10 cellular contexts compared by ENCODE assay signal in the genomic region with DNA sequence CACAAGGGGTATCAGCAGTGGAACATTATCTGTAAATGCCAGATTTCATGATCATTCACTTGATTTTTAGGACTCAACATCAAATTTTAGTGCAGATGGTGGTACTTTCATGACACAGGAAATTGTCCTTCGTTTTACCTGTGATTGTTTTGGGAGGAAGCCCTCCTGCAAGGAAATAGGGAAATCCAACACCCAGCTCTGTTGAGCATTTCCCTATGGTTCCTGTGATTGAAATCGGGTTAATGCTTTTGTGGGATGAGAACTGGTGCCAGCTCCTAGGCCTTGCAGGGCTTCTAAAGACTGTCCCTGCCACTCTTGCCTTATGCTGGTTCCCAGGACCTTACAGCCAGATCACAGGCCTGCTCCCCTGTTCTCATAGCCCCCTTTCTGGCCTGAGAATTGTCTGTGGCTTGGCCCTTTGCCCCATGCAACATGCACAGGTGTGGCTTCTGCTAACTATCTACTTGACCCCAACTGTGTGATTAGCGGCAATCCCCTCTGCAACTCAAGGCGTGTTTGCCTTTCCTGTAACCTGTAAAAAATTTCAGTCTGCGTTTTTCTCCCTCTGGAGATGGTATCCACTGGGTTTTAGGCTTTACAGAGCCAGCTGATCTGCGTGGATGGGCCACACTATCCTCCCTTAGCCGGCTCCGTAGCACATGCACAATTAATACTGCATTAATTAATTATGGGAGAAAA.
DNase-seq lines count a peak whose midpoint lies in the region; ATAC-seq and TF ChIP-seq lines count a peak whose summit lies in the region.
"Had no signal": no experiment of that assay in that cellular context is flagged by ENCODE, and none has a peak within 500 bp of the region (broad histone marks: within the 10 kb centered on the region; RNA-seq: fewer than 3 reads in every experiment).

No MANE protein-coding gene starts in this region.

- no peaks in the 10 kb centered on the region for H3K9me3 ChIP-seq in SJSA1 (replicated peaks)
- H3K9me3 ChIP-seq in thyroid gland: no peaks in the 10 kb centered on the region
- H3K9me3 ChIP-seq: testis had no signal

- H3K27me3 ChIP-seq in SJSA1 (replicated peaks): no peaks in the 10 kb centered on the region
- no peaks in the 10 kb centered on the region for H3K27me3 ChIP-seq in thyroid gland
- H3K27me3 ChIP-seq: testis had no signal

- 79 to 87% methylated on average over 8 of the region's 8 CpGs for WGBS in thyroid gland, 2 donors

- H3K4me1 ChIP-seq in SJSA1 (replicated peaks): peaks cover 52% of the 10 kb centered on the region
- peaks cover 0 to 46% of the 10 kb centered on the region in 2 donors for H3K4me1 ChIP-seq in thyroid gland

- no peak for DNase-seq in activated CD4-positive, alpha-beta memory T cell treated with anti-CD3 and anti-CD28 coated beads for 36 hours
- no peak for DNase-seq in activated CD4-positive, alpha-beta memory T cell treated with anti-CD3 and anti-CD28 coated beads, Interleukin-2, amount 10 ng/mL, durations not matched to agents 7 days and 5 days
- DNase-seq in SJSA1 (ENCODE audit: low read depth in 1 of 2, low spot score in 2 of 2) (no peak), thyroid gland (no peak), NCI-H1048 (lab: John Stamatoyannopoulos, UW) (no peak), NCI-H2227 treated with DMSO at 0.1 percent for 48 hours (lab: John Stamatoyannopoulos, UW) (no peak)
- DNase-seq in stimulated activated CD4-positive, alpha-beta T cell treated with anti-CD3 and anti-CD28 coated beads, Interleukin-1b, Interleukin-23, amount 100 ng/mL, for 48 hours: no peak
- DNase-seq: activated CD4-positive, alpha-beta T cell treated with anti-CD3 and anti-CD28 coated beads, Interleukin-2, amount 50 U/mL, for 48 hours; testis had no signal

- H3K4me3 ChIP-seq in SJSA1 (no peak overlapping the region), thyroid gland (replicated peaks in 1 of 3) (no peak overlapping the region)
- H3K4me3 ChIP-seq: testis had no signal

- intact Hi-C loops in activated CD4-positive, alpha-beta memory T cell treated with anti-CD3 and anti-CD28 coated beads for 36 hours (cut with micrococcal nuclease): loop anchor here (1.0 kb wide), 2 partner anchors 9 to 49 kb away; no protein-coding TSS in a partner anchor
- intact Hi-C loops in thyroid gland (cut with DNase I): no loop called here

- CTCF ChIA-PET in activated CD4-positive, alpha-beta memory T cell treated with anti-CD3 and anti-CD28 coated beads for 36 hours (lab: Charles Lee): interaction anchor here (1.0 to 3.5 kb wide), 4 partner anchors 109 to 272 kb away, joined by 4 to 14 read pairs (median 4); no protein-coding TSS in a partner anchor
- CTCF ChIA-PET in activated CD4-positive, alpha-beta memory T cell treated with anti-CD3 and anti-CD28 coated beads, Interleukin-2, amount 10 ng/mL, durations not matched to agents 7 days and 5 days (lab: Charles Lee): interaction anchor here (1.2 kb wide), 1 partner anchor 31 kb away, joined by 3 read pairs; no protein-coding TSS in a partner anchor

- TF ChIP-seq POLR2A in thyroid gland (IDR thresholded peaks at IDR 0.05): no peak

- no peak for TF ChIP-seq CTCF in thyroid gland (IDR thresholded peaks at IDR 0.05)

- ATAC-seq in HG02759 (IDR thresholded peaks at IDR 0.05; ENCODE audit: unreplicated experiment): peak; percentile 58

- H3K36me3 ChIP-seq in SJSA1 (peaks cover 5% of the 10 kb centered on the region), thyroid gland (no peaks in the 10 kb centered on the region)

- peak overlapping the region; percentile 77 for H3K27ac Mint-ChIP-seq in activated CD4-positive, alpha-beta memory T cell treated with anti-CD3 and anti-CD28 coated beads for 36 hours
- H3K27ac Mint-ChIP-seq in activated CD4-positive, alpha-beta memory T cell treated with anti-CD3 and anti-CD28 coated beads, Interleukin-2, amount 10 ng/mL, durations not matched to agents 7 days and 5 days: no peak overlapping the region

- no peaks in the 10 kb centered on the region for H3K27me3 Mint-ChIP-seq in activated CD4-positive, alpha-beta memory T cell treated with anti-CD3 and anti-CD28 coated beads for 36 hours
- no peaks in the 10 kb centered on the region for H3K27me3 Mint-ChIP-seq in activated CD4-positive, alpha-beta memory T cell treated with anti-CD3 and anti-CD28 coated beads, Interleukin-2, amount 10 ng/mL, durations not matched to agents 7 days and 5 days

- peaks cover 79% of the 10 kb centered on the region for H3K4me1 Mint-ChIP-seq in activated CD4-positive, alpha-beta memory T cell treated with anti-CD3 and anti-CD28 coated beads for 36 hours (ENCODE audit: low read depth)
- peaks cover 55% of the 10 kb centered on the region for H3K4me1 Mint-ChIP-seq in activated CD4-positive, alpha-beta memory T cell treated with anti-CD3 and anti-CD28 coated beads, Interleukin-2, amount 10 ng/mL, durations not matched to agents 7 days and 5 days

- H3K4me3 Mint-ChIP-seq in activated CD4-positive, alpha-beta memory T cell treated with anti-CD3 and anti-CD28 coated beads for 36 hours: no peak overlapping the region
- H3K4me3 Mint-ChIP-seq in activated CD4-positive, alpha-beta memory T cell treated with anti-CD3 and anti-CD28 coated beads, Interleukin-2, amount 10 ng/mL, durations not matched to agents 7 days and 5 days: no peak overlapping the region

- POLR2A ChIA-PET in activated CD4-positive, alpha-beta memory T cell treated with anti-CD3 and anti-CD28 coated beads for 36 hours (lab: Charles Lee): interaction anchor here (0.6 to 5.2 kb wide), 14 partner anchors 10 to 248 kb away, joined by 3 to 29 read pairs (median 4); a partner anchor contains a TSS
- POLR2A ChIA-PET in activated CD4-positive, alpha-beta memory T cell treated with anti-CD3 and anti-CD28 coated beads, Interleukin-2, amount 10 ng/mL, durations not matched to agents 7 days and 5 days (lab: Charles Lee): interaction anchor here (1.1 to 1.2 kb wide), 2 partner anchors 113 to 247 kb away, joined by 3 read pairs; a partner anchor contains a TSS

- H3K9me3 Mint-ChIP-seq in activated CD4-positive, alpha-beta memory T cell treated with anti-CD3 and anti-CD28 coated beads for 36 hours: no peaks in the 10 kb centered on the region
- H3K9me3 Mint-ChIP-seq in activated CD4-positive, alpha-beta memory T cell treated with anti-CD3 and anti-CD28 coated beads, Interleukin-2, amount 10 ng/mL, durations not matched to agents 7 days and 5 days: no peaks in the 10 kb centered on the region

- peak overlapping the region; percentile 95 for H3K27ac ChIP-seq in SJSA1
- peak overlapping the region in 2 of 3 donors; percentile 0 to 43 for H3K27ac ChIP-seq in thyroid gland
- H3K27ac ChIP-seq: testis had no signal

- peaks cover 21% of the 10 kb centered on the region for H3K36me3 Mint-ChIP-seq in activated CD4-positive, alpha-beta memory T cell treated with anti-CD3 and anti-CD28 coated beads for 36 hours
- H3K36me3 Mint-ChIP-seq in activated CD4-positive, alpha-beta memory T cell treated with anti-CD3 and anti-CD28 coated beads, Interleukin-2, amount 10 ng/mL, durations not matched to agents 7 days and 5 days (ENCODE audit: low read depth): peaks cover 35% of the 10 kb centered on the region
